8 cellular contexts compared by ENCODE assay signal in the genomic region with DNA sequence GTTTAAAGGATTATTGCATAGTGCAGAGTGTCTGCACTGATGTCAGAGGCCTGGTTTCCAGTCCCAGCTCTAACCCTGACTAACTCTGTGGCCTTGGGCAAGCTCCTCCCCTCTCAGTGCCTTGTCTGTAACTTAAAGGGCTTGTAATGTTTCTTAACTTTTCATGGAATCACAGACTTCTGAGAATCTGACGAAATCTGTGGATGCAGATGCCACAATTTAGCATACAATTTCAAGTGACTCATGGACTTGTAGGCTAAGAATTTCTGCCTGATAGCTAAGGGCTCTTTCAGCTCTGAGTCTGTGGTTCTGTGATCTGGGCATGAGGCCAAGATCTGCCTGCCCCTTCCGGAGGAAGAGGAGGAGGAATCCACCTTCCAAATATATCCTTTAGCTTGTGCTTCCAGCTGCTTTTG.
DNase-seq lines count a peak whose midpoint lies in the region; ATAC-seq and TF ChIP-seq lines count a peak whose summit lies in the region.

No MANE protein-coding gene starts in this region.

- TF ChIP-seq CTCF in DND-41 (IDR thresholded peaks at IDR 0.05; ENCODE audit: borderline replicate concordance, extremely low read depth, low read length, poor library complexity, severe bottlenecking) (no peak), PC-3 (conservative IDR thresholded peaks at IDR 0.05; ENCODE audit: low read depth, low read length) (no peak)

- peak; percentile 30 for DNase-seq in DND-41
- DNase-seq in PC-3: peak; percentile 2
- DNase-seq in erythroblast (lab: John Stamatoyannopoulos, UW): peak; percentile 10 to 14
- no peak for DNase-seq in neuronal stem cell (ENCODE audit: low spot score)
- no peak for DNase-seq in effector memory CD4-positive, alpha-beta T cell
- DNase-seq in DMS53 (lab: John Stamatoyannopoulos, UW): no peak
- DNase-seq in NCI-H1048 (lab: John Stamatoyannopoulos, UW): no peak
- no peak for DNase-seq in NCI-H1105 treated with DMSO at 0.1 percent for 48 hours (lab: John Stamatoyannopoulos, UW)

- no peak overlapping the region for H3K4me2 ChIP-seq in DND-41 (ENCODE audit: insufficient read depth, low read length)
- H3K4me2 ChIP-seq in PC-3 (ENCODE audit: low read length): no peak overlapping the region
- H3K4me2 ChIP-seq in neuronal stem cell (ENCODE audit: insufficient read depth, low read length, poor library complexity, severe bottlenecking): no peak overlapping the region

- no peak overlapping the region for H2BK5ac ChIP-seq in neuronal stem cell (ENCODE audit: low read length)

- no CpG with 5 or more reads among the region's 2 CpGs for WGBS in neuronal stem cell (ENCODE audit: extremely low coverage in 2 of 2, insufficient read length in 2 of 2, insufficient replicate concordance in 1 of 2), 2 donors

- no peak overlapping the region for H3K4ac ChIP-seq in neuronal stem cell (ENCODE audit: low read length)

- no peak overlapping the region for H2BK120ac ChIP-seq in neuronal stem cell (ENCODE audit: low read depth, low read length)

- no peak overlapping the region for H3K27ac ChIP-seq in DND-41 (ENCODE audit: low read length)
- no peak overlapping the region for H3K27ac ChIP-seq in PC-3 (ENCODE audit: low read length)
- H3K27ac ChIP-seq in neuronal stem cell (replicated peaks; ENCODE audit: low read length): no peak overlapping the region
- H3K27ac ChIP-seq in effector memory CD4-positive, alpha-beta T cell (ENCODE audit: insufficient read depth, low read length, poor library complexity, severe bottlenecking): no peak overlapping the region

- peak; percentile 72 for ATAC-seq in DND-41 (ENCODE audit: insufficient read depth, low read depth)
- ATAC-seq in PC-3: no peak

- intact Hi-C loops in PC-3 (cut with micrococcal nuclease): no loop called here

- H3K9me2 ChIP-seq in PC-3 (replicated peaks; ENCODE audit: low read length): no peaks in the 10 kb centered on the region

- H2BK15ac ChIP-seq in neuronal stem cell (ENCODE audit: low read length): no peak overlapping the region

- H2AFZ ChIP-seq in DND-41 (ENCODE audit: low read depth, low read length): no peak overlapping the region
- no peak overlapping the region for H2AFZ ChIP-seq in PC-3 (ENCODE audit: low read length)
- H2AFZ ChIP-seq in neuronal stem cell (ENCODE audit: low read length): peak overlapping the region; percentile 59

- CTCF ChIA-PET in PC-3 (lab: Charles Lee): no interaction called here

- H3K9ac ChIP-seq in DND-41 (ENCODE audit: low read depth, low read length) (no peak overlapping the region), PC-3 (ENCODE audit: low read length) (no peak overlapping the region), neuronal stem cell (ENCODE audit: low read depth, low read length, poor library complexity) (no peak overlapping the region)

- no peaks in the 10 kb centered on the region for H3K36me3 ChIP-seq in DND-41 (ENCODE audit: insufficient read depth, low read length)
- no peaks in the 10 kb centered on the region for H3K36me3 ChIP-seq in PC-3 (ENCODE audit: low read depth, low read length)
- H3K36me3 ChIP-seq in neuronal stem cell (replicated peaks in 1 of 2; ENCODE audit: control insufficient read depth in 2 of 2, insufficient read depth in 2 of 2, low read length in 2 of 2): no peaks in the 10 kb centered on the region
- no peaks in the 10 kb centered on the region for H3K36me3 ChIP-seq in effector memory CD4-positive, alpha-beta T cell (ENCODE audit: control insufficient read depth, insufficient read depth, low read length)

- H4K8ac ChIP-seq in neuronal stem cell (ENCODE audit: low read depth, low read length): no peak overlapping the region

- H3K23ac ChIP-seq in neuronal stem cell (ENCODE audit: low read depth, low read length, poor library complexity): no peak overlapping the region

- no peaks in the 10 kb centered on the region for H3K79me1 ChIP-seq in neuronal stem cell (ENCODE audit: low read depth, low read length)

- H4K20me1 ChIP-seq in DND-41 (ENCODE audit: insufficient read depth, low read length): no peaks in the 10 kb centered on the region
- H4K20me1 ChIP-seq in PC-3 (ENCODE audit: low read length): no peaks in the 10 kb centered on the region

- no peaks in the 10 kb centered on the region for H3K27me3 ChIP-seq in DND-41 (ENCODE audit: insufficient read depth, low read length, poor library complexity)
- no peaks in the 10 kb centered on the region for H3K27me3 ChIP-seq in PC-3 (ENCODE audit: low read length)
- H3K27me3 ChIP-seq in neuronal stem cell (ENCODE audit: control insufficient read depth in 3 of 3, insufficient read depth in 3 of 3, low read depth in 1 of 3, low read length in 3 of 3): peaks cover 0 to 4% (median 0%) of the 10 kb centered on the region in 3 experiments
- H3K27me3 ChIP-seq in effector memory CD4-positive, alpha-beta T cell (replicated peaks; ENCODE audit: control insufficient read depth, insufficient read depth, low read length, poor library complexity, severe bottlenecking): no peaks in the 10 kb centered on the region

- no peak overlapping the region for H2AK5ac ChIP-seq in neuronal stem cell (ENCODE audit: low read depth, low read length)

- POLR2A ChIA-PET in PC-3 (lab: Charles Lee; ENCODE audit: unreplicated experiment): no interaction called here

- no peak overlapping the region for H3K18ac ChIP-seq in neuronal stem cell (ENCODE audit: low read length)

- no peak overlapping the region for H4K91ac ChIP-seq in neuronal stem cell (ENCODE audit: low read depth, low read length, poor library complexity)

- H3K79me2 ChIP-seq in DND-41 (ENCODE audit: insufficient read depth, low read length): no peaks in the 10 kb centered on the region
- no peaks in the 10 kb centered on the region for H3K79me2 ChIP-seq in PC-3 (ENCODE audit: low read length)

- no peak overlapping the region for H3K14ac ChIP-seq in neuronal stem cell (ENCODE audit: low read length)

- no peak for TF ChIP-seq POLR2A in erythroblast (IDR thresholded peaks at IDR 0.05; ENCODE audit: low read length)

- H3F3A ChIP-seq in PC-3 (ENCODE audit: low read length, unreplicated experiment): no peaks in the 10 kb centered on the region

- no TSS peak for BruUV-seq in PC-3 (replicated peaks; lab: Mats Ljungman, UMichigan)

- H3K4me3 ChIP-seq in DND-41 (ENCODE audit: low read depth in 1 of 2, low read length in 2 of 2): no peak overlapping the region
- H3K4me3 ChIP-seq in PC-3 (ENCODE audit: low read length): no peak overlapping the region
- no peak overlapping the region for H3K4me3 ChIP-seq in neuronal stem cell (ENCODE audit: low read length in 2 of 2)
- no peak overlapping the region for H3K4me3 ChIP-seq in effector memory CD4-positive, alpha-beta T cell (ENCODE audit: insufficient read depth, low read depth, low read length, poor library complexity, severe bottlenecking)

- H3K9me3 ChIP-seq in DND-41 (ENCODE audit: insufficient read depth, low read length, severe bottlenecking) (no peaks in the 10 kb centered on the region), PC-3 (ENCODE audit: low read length) (no peaks in the 10 kb centered on the region), neuronal stem cell (replicated peaks in 1 of 2; ENCODE audit: control insufficient read depth in 2 of 2, insufficient read depth in 1 of 2, low read depth in 1 of 2, low read length in 2 of 2) (no peaks in the 10 kb centered on the region)
- H3K9me3 ChIP-seq in effector memory CD4-positive, alpha-beta T cell (ENCODE audit: control insufficient read depth, low read length): no peaks in the 10 kb centered on the region

- no peak overlapping the region for H2BK12ac ChIP-seq in neuronal stem cell (ENCODE audit: low read length)

- H3K4me1 ChIP-seq in DND-41 (ENCODE audit: insufficient read depth, low read length) (0 out of 2 replicates have a peak, but pooled peaks cover 3% of the 10 kb centered on the region), PC-3 (ENCODE audit: insufficient read depth, low read length) (no peaks in the 10 kb centered on the region), neuronal stem cell (ENCODE audit: control insufficient read depth in 2 of 2, insufficient read depth in 1 of 2, low read depth in 1 of 2, low read length in 2 of 2) (no peaks in the 10 kb centered on the region)
- no peaks in the 10 kb centered on the region for H3K4me1 ChIP-seq in effector memory CD4-positive, alpha-beta T cell (ENCODE audit: control insufficient read depth, insufficient read depth, low read length, poor library complexity, severe bottlenecking)

Comparison
In these comparisons a context has a peak if more than half of its experiments do, and no peak if none do; other contexts are left out.
1. DNase-seq: peak in DND-41 (single experiment), PC-3 (single experiment) and erythroblast (2 of 2); none in neuronal stem cell (single experiment), effector memory CD4-positive, alpha-beta T cell (0 of 3), DMS53 (single experiment), NCI-H1048 (single experiment) and NCI-H1105 treated with DMSO at 0.1 percent for 48 hours (single experiment).